In genomic region chr12:117241697-117242096, GRCh38 we compare ENCODE assay signal across 24 cellular contexts.
"Had no signal": no experiment of that assay in that cellular context is flagged by ENCODE, and none has a peak within 500 bp of the region (broad histone marks: within the 10 kb centered on the region; RNA-seq: fewer than 3 reads in every experiment).

No MANE protein-coding gene starts in this region.

- DNase-seq: colonic mucosa; cortex of kidney; dermis blood vessel endothelial cell; dorsolateral prefrontal cortex; effector CD4-positive, alpha-beta T cell; effector CD8-positive, alpha-beta T cell; effector memory CD4-positive, alpha-beta T cell; effector memory CD8-positive, alpha-beta T cell; endodermal cell; erythroblast; esophagus squamous epithelium; foreskin fibroblast; foreskin keratinocyte; foreskin melanocyte; glutamatergic neuron; head of caudate nucleus; heart left ventricle; heart right ventricle had no signal

- ATAC-seq: effector memory CD8-positive, alpha-beta T cell; esophagus mucosa; foreskin keratinocyte; gastroesophageal sphincter; heart left ventricle; heart right ventricle had no signal

- H3K9me3 Mint-ChIP-seq: dendritic cell treated with granulocyte-macrophage colony-stimulating factor and Interleukin-4, amounts not matched to agents 40 ng/mL and 50 ng/mL, for 4 days; effector memory CD8-positive, alpha-beta T cell; endodermal cell had no signal

- H3K27me3 ChIP-seq: colonic mucosa, dorsolateral prefrontal cortex, foreskin keratinocyte had no signal

- H3K36me3 ChIP-seq: colonic mucosa, esophagus muscularis mucosa, esophagus squamous epithelium, gastroesophageal sphincter, heart left ventricle, heart right ventricle had no signal

- H3K4me1 ChIP-seq: colonic mucosa, esophagus muscularis mucosa, esophagus squamous epithelium, foreskin keratinocyte, gastroesophageal sphincter, heart left ventricle, heart right ventricle had no signal

- H3K27ac Mint-ChIP-seq: dendritic cell treated with granulocyte-macrophage colony-stimulating factor and Interleukin-4, amounts not matched to agents 40 ng/mL and 50 ng/mL, for 4 days; effector memory CD8-positive, alpha-beta T cell; endodermal cell had no signal

- H3K27ac ChIP-seq: colonic mucosa, coronary artery, dorsolateral prefrontal cortex, epithelial cell of prostate, esophagus muscularis mucosa, esophagus squamous epithelium, foreskin keratinocyte, gastroesophageal sphincter, heart left ventricle, heart right ventricle had no signal

- H3K4me1 Mint-ChIP-seq: endodermal cell had no signal

- H3K4me3 ChIP-seq: colonic mucosa, coronary artery, dorsolateral prefrontal cortex, esophagus muscularis mucosa, esophagus squamous epithelium, gastroesophageal sphincter, heart left ventricle, heart right ventricle had no signal

- H3K9me3 ChIP-seq: colonic mucosa, esophagus muscularis mucosa, esophagus squamous epithelium, heart left ventricle had no signal

- H3K27me3 Mint-ChIP-seq: dendritic cell treated with granulocyte-macrophage colony-stimulating factor and Interleukin-4, amounts not matched to agents 40 ng/mL and 50 ng/mL, for 4 days; effector memory CD8-positive, alpha-beta T cell had no signal

- H3K4me3 Mint-ChIP-seq: dendritic cell treated with granulocyte-macrophage colony-stimulating factor and Interleukin-4, amounts not matched to agents 40 ng/mL and 50 ng/mL, for 4 days; effector memory CD8-positive, alpha-beta T cell; endodermal cell had no signal
